In genomic region chr3:117409701-117410459, GRCh38 we compare ENCODE assay signal across 14 cellular contexts.
"Had no signal": no experiment of that assay in that cellular context is flagged by ENCODE, and none has a peak within 500 bp of the region (broad histone marks: within the 10 kb centered on the region; RNA-seq: fewer than 3 reads in every experiment).

No MANE protein-coding gene starts in this region.

- FAIRE-seq: astrocyte had no signal

- H3K36me3 ChIP-seq: colonic mucosa, thoracic aorta had no signal

- ATAC-seq: activated CD8-positive, alpha-beta T cell treated with anti-CD3 and anti-CD28 coated beads, Interleukin-2, amount 10 ng/mL, durations not matched to agents 7 days and 5 days; activated naive CD8-positive, alpha-beta T cell treated with anti-CD3 and anti-CD28 coated beads, Interleukin-2, amount 50 U/mL, for 24 hours; left colon; naive thymus-derived CD4-positive, alpha-beta T cell; psoas muscle had no signal

- H3K4me3 ChIP-seq: colonic mucosa, lung, psoas muscle, thoracic aorta had no signal

- H3K9me3 ChIP-seq: colonic mucosa, psoas muscle, thoracic aorta had no signal

- H3K4me1 ChIP-seq: colonic mucosa, psoas muscle had no signal

- H3K27ac ChIP-seq: colonic mucosa, psoas muscle, thoracic aorta, VCaP had no signal

- DNase-seq: activated CD4-positive, alpha-beta T cell treated with anti-CD3 and anti-CD28 coated beads for 48 hours; activated CD8-positive, alpha-beta memory T cell treated with anti-CD3 and anti-CD28 coated beads, Interleukin-2, amount 50 U/mL, for 48 hours; activated CD8-positive, alpha-beta T cell treated with anti-CD3 and anti-CD28 coated beads, Interleukin-2, amount 10 ng/mL, durations not matched to agents 7 days and 5 days; activated naive CD8-positive, alpha-beta T cell treated with anti-CD3 and anti-CD28 coated beads, Interleukin-2, amount 50 U/mL, for 24 hours; colonic mucosa; left colon; naive thymus-derived CD4-positive, alpha-beta T cell; psoas muscle; stimulated activated CD4-positive, alpha-beta T cell treated with anti-CD3 and anti-CD28 coated beads, Interleukin-4, amount 100 ng/mL, for 24 hours; T-helper 9 cell had no signal

- H3K27me3 ChIP-seq: colonic mucosa had no signal
